In genomic region chr3:157588386-157589060, GRCh38 we compare ENCODE assay signal across 28 cellular contexts.
"Had no signal": no experiment of that assay in that cellular context is flagged by ENCODE, and none has a peak within 500 bp of the region (broad histone marks: within the 10 kb centered on the region; RNA-seq: fewer than 3 reads in every experiment).

No MANE protein-coding gene starts in this region.

- H3K4me3 ChIP-seq: Peyer's patch, SJCRH30 had no signal

- H3K9ac ChIP-seq: SK-N-SH had no signal

- H3K4me2 ChIP-seq: SK-N-SH had no signal

- H3K27ac ChIP-seq: Peyer's patch, RWPE1, SJCRH30, VCaP had no signal

- ATAC-seq: activated CD4-positive, alpha-beta T cell treated with anti-CD3 and anti-CD28 coated beads for 36 hours; activated naive CD4-positive, alpha-beta T cell treated with anti-CD3 and anti-CD28 coated beads, Interleukin-2, amount 50 U/mL, for 72 hours; activated naive CD8-positive, alpha-beta T cell treated with anti-CD3 and anti-CD28 coated beads, Interleukin-2, amount 50 U/mL, for 24 hours had no signal

- H3K4me1 ChIP-seq: Peyer's patch, SJCRH30 had no signal

- H3K27me3 ChIP-seq: Peyer's patch, SJCRH30 had no signal

- H3K4me3 Mint-ChIP-seq: activated CD4-positive, alpha-beta memory T cell treated with anti-CD3 and anti-CD28 coated beads, Interleukin-2, amount 10 ng/mL, durations not matched to agents 7 days and 5 days; activated CD4-positive, alpha-beta T cell treated with anti-CD3 and anti-CD28 coated beads for 36 hours; activated naive CD8-positive, alpha-beta T cell treated with anti-CD3 and anti-CD28 coated beads, Interleukin-2, amount 50 U/mL, for 24 hours; activated T-helper 1 cell treated with anti-CD3 and anti-CD28 coated beads, Interleukin-12 subunit alpha, Interleukin-12 subunit beta, Interleukin-2, Interleukin-4 antibody, amounts not matched to agents 30 ng/mL and 10 ng/mL and 1 ng/mL, durations not matched to agents 14 hours and 24 hours and 36 hours; brain had no signal

- H3K36me3 ChIP-seq: Peyer's patch, SJCRH30 had no signal

- H3K4me1 Mint-ChIP-seq: activated CD4-positive, alpha-beta memory T cell treated with anti-CD3 and anti-CD28 coated beads, Interleukin-2, amount 10 ng/mL, durations not matched to agents 7 days and 5 days; activated CD4-positive, alpha-beta T cell treated with anti-CD3 and anti-CD28 coated beads for 36 hours; activated naive CD8-positive, alpha-beta T cell treated with anti-CD3 and anti-CD28 coated beads, Interleukin-2, amount 50 U/mL, for 24 hours had no signal

- H3K9me3 Mint-ChIP-seq: activated CD4-positive, alpha-beta memory T cell treated with anti-CD3 and anti-CD28 coated beads, Interleukin-2, amount 10 ng/mL, durations not matched to agents 7 days and 5 days; activated naive CD4-positive, alpha-beta T cell treated with anti-CD3 and anti-CD28 coated beads, Interleukin-2, amount 50 U/mL, for 72 hours; activated naive CD8-positive, alpha-beta T cell treated with anti-CD3 and anti-CD28 coated beads, Interleukin-2, amount 50 U/mL, for 24 hours; activated T-helper 1 cell treated with anti-CD3 and anti-CD28 coated beads, Interleukin-12 subunit alpha, Interleukin-12 subunit beta, Interleukin-2, Interleukin-4 antibody, amounts not matched to agents 30 ng/mL and 10 ng/mL and 1 ng/mL, durations not matched to agents 14 hours and 24 hours and 36 hours had no signal

- H3K27ac Mint-ChIP-seq: activated CD4-positive, alpha-beta memory T cell treated with anti-CD3 and anti-CD28 coated beads, Interleukin-2, amount 10 ng/mL, durations not matched to agents 7 days and 5 days; activated CD4-positive, alpha-beta T cell treated with anti-CD3 and anti-CD28 coated beads for 36 hours; activated naive CD4-positive, alpha-beta T cell treated with anti-CD3 and anti-CD28 coated beads, Interleukin-2, amount 50 U/mL, for 72 hours; activated naive CD8-positive, alpha-beta T cell treated with anti-CD3 and anti-CD28 coated beads, Interleukin-2, amount 50 U/mL, for 24 hours; activated T-helper 1 cell treated with anti-CD3 and anti-CD28 coated beads, Interleukin-12 subunit alpha, Interleukin-12 subunit beta, Interleukin-2, Interleukin-4 antibody, amounts not matched to agents 30 ng/mL and 10 ng/mL and 1 ng/mL, durations not matched to agents 14 hours and 24 hours and 36 hours had no signal

- DNase-seq: activated CD4-positive, alpha-beta memory T cell treated with anti-CD3 and anti-CD28 coated beads, Interleukin-2, amount 10 ng/mL, durations not matched to agents 7 days and 5 days; activated CD4-positive, alpha-beta T cell treated with anti-CD3 and anti-CD28 coated beads for 36 hours; activated CD4-positive, alpha-beta T cell treated with anti-CD3 and anti-CD28 coated beads, Interleukin-2, amount 50 U/mL, for 1 hour; activated CD8-positive, alpha-beta memory T cell treated with anti-CD3 and anti-CD28 coated beads, Interleukin-2, amount 50 U/mL, for 4 hours; activated effector memory CD4-positive, alpha-beta T cell treated with Interleukin-2 at 50 U/mL for 16 hours; activated naive CD4-positive, alpha-beta T cell; activated naive CD8-positive, alpha-beta T cell treated with anti-CD3 and anti-CD28 coated beads, Interleukin-2, amount 50 U/mL, for 24 hours; amygdala; IMR-90; KG1; NCI-H1048; NCI-H146; NCI-H187 treated with DMSO at 0.1 percent for 48 hours; NCI-H2081 treated with DMSO at 0.1 percent for 48 hours; NCI-H345; NCI-H510A; NCI-H526 treated with DMSO at 0.1 percent for 48 hours; NK-92 treated with Interleukin-12 subunit alpha and Interleukin-12 subunit beta, amount 100 ng/mL, for 24 hours; Peyer's patch; Right ventricle myocardium superior; SJCRH30; SK-N-SH; T-helper 1 cell had no signal

- H3K36me3 Mint-ChIP-seq: activated naive CD4-positive, alpha-beta T cell treated with anti-CD3 and anti-CD28 coated beads, Interleukin-2, amount 50 U/mL, for 72 hours; brain had no signal
